2 cellular contexts compared by ENCODE assay signal in the genomic region with DNA sequence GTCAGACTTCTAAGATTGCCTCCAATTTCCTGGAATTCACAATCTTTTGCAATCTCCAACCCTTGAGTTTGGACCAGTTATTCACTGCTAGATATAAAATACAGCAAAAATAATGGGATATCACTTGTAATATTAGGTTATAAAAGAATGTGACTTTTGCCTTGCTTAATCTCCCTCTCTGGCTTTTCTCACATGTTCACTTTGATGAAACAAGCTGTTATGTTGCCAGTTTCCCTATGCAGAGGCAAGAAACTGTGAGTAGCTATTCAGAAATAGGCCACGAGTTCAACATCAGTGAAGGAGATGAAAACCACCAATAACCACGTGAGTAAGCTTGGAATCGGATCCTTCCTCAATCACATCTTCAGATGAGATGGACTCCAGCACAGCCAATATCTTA.
TF ChIP-seq lines count a peak whose summit lies in the region.

No MANE protein-coding gene starts in this region.

TF ChIP-seq in GM23338, 12 proteins besides CTCF, POLR2A, EP300 and RAD21 (continues in another document):
- no peak for TF ChIP-seq CREB1 (CRISPR knock-in tag; IDR thresholded peaks at IDR 0.05; ENCODE audit: low read depth)
- no peak for TF ChIP-seq POLR2AphosphoS5 (IDR thresholded peaks at IDR 0.05; ENCODE audit: low read depth)
- TF ChIP-seq, protein P1, sequence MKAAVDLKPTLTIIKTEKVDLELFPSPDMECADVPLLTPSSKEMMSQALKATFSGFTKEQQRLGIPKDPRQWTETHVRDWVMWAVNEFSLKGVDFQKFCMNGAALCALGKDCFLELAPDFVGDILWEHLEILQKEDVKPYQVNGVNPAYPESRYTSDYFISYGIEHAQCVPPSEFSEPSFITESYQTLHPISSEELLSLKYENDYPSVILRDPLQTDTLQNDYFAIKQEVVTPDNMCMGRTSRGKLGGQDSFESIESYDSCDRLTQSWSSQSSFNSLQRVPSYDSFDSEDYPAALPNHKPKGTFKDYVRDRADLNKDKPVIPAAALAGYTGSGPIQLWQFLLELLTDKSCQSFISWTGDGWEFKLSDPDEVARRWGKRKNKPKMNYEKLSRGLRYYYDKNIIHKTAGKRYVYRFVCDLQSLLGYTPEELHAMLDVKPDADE (IDR thresholded peaks at IDR 0.05), result no peak
- TF ChIP-seq, protein P2, sequence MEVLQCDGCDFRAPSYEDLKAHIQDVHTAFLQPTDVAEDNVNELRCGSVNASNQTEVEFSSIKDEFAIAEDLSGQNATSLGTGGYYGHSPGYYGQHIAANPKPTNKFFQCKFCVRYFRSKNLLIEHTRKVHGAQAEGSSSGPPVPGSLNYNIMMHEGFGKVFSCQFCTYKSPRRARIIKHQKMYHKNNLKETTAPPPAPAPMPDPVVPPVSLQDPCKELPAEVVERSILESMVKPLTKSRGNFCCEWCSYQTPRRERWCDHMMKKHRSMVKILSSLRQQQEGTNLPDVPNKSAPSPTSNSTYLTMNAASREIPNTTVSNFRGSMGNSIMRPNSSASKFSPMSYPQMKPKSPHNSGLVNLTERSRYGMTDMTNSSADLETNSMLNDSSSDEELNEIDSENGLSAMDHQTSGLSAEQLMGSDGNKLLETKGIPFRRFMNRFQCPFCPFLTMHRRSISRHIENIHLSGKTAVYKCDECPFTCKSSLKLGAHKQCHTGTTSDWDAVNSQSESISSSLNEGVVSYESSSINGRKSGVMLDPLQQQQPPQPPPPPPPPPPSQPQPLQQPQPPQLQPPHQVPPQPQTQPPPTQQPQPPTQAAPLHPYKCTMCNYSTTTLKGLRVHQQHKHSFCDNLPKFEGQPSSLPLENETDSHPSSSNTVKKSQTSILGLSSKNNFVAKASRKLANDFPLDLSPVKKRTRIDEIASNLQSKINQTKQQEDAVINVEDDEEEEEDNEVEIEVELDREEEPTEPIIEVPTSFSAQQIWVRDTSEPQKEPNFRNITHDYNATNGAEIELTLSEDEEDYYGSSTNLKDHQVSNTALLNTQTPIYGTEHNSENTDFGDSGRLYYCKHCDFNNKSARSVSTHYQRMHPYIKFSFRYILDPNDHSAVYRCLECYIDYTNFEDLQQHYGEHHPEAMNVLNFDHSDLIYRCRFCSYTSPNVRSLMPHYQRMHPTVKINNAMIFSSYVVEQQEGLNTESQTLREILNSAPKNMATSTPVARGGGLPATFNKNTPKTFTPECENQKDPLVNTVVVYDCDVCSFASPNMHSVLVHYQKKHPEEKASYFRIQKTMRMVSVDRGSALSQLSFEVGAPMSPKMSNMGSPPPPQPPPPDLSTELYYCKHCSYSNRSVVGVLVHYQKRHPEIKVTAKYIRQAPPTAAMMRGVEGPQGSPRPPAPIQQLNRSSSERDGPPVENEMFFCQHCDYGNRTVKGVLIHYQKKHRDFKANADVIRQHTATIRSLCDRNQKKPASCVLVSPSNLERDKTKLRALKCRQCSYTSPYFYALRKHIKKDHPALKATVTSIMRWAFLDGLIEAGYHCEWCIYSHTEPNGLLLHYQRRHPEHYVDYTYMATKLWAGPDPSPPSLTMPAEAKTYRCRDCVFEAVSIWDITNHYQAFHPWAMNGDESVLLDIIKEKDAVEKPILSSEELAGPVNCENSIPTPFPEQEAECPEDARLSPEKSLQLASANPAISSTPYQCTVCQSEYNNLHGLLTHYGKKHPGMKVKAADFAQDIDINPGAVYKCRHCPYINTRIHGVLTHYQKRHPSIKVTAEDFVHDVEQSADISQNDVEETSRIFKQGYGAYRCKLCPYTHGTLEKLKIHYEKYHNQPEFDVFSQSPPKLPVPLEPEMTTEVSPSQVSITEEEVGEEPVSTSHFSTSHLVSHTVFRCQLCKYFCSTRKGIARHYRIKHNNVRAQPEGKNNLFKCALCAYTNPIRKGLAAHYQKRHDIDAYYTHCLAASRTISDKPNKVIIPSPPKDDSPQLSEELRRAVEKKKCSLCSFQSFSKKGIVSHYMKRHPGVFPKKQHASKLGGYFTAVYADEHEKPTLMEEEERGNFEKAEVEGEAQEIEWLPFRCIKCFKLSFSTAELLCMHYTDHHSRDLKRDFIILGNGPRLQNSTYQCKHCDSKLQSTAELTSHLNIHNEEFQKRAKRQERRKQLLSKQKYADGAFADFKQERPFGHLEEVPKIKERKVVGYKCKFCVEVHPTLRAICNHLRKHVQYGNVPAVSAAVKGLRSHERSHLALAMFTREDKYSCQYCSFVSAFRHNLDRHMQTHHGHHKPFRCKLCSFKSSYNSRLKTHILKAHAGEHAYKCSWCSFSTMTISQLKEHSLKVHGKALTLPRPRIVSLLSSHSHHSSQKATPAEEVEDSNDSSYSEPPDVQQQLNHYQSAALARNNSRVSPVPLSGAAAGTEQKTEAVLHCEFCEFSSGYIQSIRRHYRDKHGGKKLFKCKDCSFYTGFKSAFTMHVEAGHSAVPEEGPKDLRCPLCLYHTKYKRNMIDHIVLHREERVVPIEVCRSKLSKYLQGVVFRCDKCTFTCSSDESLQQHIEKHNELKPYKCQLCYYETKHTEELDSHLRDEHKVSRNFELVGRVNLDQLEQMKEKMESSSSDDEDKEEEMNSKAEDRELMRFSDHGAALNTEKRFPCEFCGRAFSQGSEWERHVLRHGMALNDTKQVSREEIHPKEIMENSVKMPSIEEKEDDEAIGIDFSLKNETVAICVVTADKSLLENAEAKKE (CRISPR knock-in tag; IDR thresholded peaks at IDR 0.05), result no peak
- no peak for TF ChIP-seq JUNB (IDR thresholded peaks at IDR 0.05; ENCODE audit: unreplicated experiment)
- TF ChIP-seq STAT1 (IDR thresholded peaks at IDR 0.05; ENCODE audit: unreplicated experiment), result no peak
- no peak for TF ChIP-seq EZH2phosphoT487 (IDR thresholded peaks at IDR 0.05; ENCODE audit: unreplicated experiment)
- no peak for TF ChIP-seq ZNF114 (CRISPR knock-in tag; IDR thresholded peaks at IDR 0.05)
- no peak for TF ChIP-seq EZH2 (IDR thresholded peaks at IDR 0.05; ENCODE audit: low read depth, unreplicated experiment)
- TF ChIP-seq, protein P3, sequence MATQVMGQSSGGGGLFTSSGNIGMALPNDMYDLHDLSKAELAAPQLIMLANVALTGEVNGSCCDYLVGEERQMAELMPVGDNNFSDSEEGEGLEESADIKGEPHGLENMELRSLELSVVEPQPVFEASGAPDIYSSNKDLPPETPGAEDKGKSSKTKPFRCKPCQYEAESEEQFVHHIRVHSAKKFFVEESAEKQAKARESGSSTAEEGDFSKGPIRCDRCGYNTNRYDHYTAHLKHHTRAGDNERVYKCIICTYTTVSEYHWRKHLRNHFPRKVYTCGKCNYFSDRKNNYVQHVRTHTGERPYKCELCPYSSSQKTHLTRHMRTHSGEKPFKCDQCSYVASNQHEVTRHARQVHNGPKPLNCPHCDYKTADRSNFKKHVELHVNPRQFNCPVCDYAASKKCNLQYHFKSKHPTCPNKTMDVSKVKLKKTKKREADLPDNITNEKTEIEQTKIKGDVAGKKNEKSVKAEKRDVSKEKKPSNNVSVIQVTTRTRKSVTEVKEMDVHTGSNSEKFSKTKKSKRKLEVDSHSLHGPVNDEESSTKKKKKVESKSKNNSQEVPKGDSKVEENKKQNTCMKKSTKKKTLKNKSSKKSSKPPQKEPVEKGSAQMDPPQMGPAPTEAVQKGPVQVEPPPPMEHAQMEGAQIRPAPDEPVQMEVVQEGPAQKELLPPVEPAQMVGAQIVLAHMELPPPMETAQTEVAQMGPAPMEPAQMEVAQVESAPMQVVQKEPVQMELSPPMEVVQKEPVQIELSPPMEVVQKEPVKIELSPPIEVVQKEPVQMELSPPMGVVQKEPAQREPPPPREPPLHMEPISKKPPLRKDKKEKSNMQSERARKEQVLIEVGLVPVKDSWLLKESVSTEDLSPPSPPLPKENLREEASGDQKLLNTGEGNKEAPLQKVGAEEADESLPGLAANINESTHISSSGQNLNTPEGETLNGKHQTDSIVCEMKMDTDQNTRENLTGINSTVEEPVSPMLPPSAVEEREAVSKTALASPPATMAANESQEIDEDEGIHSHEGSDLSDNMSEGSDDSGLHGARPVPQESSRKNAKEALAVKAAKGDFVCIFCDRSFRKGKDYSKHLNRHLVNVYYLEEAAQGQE (IDR thresholded peaks at IDR 0.05; ENCODE audit: unreplicated experiment), result no peak

TF ChIP-seq in H1, 55 proteins besides CTCF, POLR2A, EP300 and RAD21:
- TF ChIP-seq, protein P4, sequence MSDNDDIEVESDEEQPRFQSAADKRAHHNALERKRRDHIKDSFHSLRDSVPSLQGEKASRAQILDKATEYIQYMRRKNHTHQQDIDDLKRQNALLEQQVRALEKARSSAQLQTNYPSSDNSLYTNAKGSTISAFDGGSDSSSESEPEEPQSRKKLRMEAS (IDR thresholded peaks at IDR 0.05), result no peak
- TF ChIP-seq, protein P5, sequence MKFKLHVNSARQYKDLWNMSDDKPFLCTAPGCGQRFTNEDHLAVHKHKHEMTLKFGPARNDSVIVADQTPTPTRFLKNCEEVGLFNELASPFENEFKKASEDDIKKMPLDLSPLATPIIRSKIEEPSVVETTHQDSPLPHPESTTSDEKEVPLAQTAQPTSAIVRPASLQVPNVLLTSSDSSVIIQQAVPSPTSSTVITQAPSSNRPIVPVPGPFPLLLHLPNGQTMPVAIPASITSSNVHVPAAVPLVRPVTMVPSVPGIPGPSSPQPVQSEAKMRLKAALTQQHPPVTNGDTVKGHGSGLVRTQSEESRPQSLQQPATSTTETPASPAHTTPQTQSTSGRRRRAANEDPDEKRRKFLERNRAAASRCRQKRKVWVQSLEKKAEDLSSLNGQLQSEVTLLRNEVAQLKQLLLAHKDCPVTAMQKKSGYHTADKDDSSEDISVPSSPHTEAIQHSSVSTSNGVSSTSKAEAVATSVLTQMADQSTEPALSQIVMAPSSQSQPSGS (IDR thresholded peaks at IDR 0.05; ENCODE audit: low read length), result no peak
- TF ChIP-seq MAFK (IDR thresholded peaks at IDR 0.05; ENCODE audit: low read depth, low read length) (no peak), EGR1 (IDR thresholded peaks at IDR 0.05; ENCODE audit: borderline replicate concordance, low read depth, low read length) (no peak)
